In the genomic region with DNA sequence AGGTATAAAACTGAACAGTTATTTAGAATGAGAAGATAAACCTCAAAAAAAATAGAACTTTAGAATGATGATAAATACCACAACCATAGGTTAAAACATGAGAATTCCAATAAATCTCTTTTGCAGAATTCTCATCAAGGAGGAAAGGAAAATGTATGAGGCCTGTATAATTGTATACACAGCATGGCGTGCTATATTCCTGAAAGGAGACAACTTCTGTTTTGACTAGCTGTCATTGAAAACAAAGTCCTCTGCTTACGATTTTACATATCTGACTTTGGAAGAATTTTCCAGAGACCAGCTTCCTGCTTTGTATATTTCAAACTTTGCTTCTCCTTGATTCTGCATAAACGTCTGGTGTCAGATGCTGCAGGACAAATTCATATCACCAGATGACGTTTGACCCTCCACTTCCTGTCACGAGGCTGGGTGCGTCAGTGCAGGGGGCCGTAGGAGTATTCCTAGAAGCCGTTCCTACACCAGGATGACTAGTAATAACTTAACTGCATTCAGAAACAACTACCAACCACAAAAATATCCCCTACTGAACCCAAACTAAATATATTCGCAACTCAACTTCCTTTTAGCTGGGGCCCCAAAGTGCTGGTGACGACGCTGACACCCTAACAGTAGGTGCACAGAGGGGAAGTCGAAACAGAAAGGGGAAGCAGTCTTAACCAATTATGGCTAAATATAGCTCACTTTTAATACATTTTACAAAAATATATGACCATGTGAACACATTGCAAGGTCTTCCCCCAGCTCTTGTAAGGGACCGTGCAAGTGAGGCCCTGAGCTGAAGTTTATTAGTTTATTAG, we compare ENCODE assay signal across 8 cellular contexts.
DNase-seq lines count a peak whose midpoint lies in the region; ATAC-seq and TF ChIP-seq lines count a peak whose summit lies in the region.

No MANE protein-coding gene starts in this region.

- H3K4me3 Mint-ChIP-seq in naive thymus-derived CD4-positive, alpha-beta T cell = peak overlapping the region; percentile 60 to 89 (median 78)

- H2AFZ ChIP-seq in mammary epithelial cell (ENCODE audit: low read depth, low read length) = no peak overlapping the region

- peak overlapping the region; percentile 64 for H3K27ac ChIP-seq in naive thymus-derived CD4-positive, alpha-beta T cell (ENCODE audit: low read depth, low read length)
- H3K27ac ChIP-seq in upper lobe of left lung = peak overlapping the region; percentile 38 to 69 (median 59)
- no peak overlapping the region for H3K27ac ChIP-seq in mammary epithelial cell (ENCODE audit: insufficient read depth, low read depth, low read length)

- POLR2A ChIA-PET in naive thymus-derived CD4-positive, alpha-beta T cell (lab: Charles Lee) = no interaction called here

- dilution Hi-C loops in mammary epithelial cell (cut with HindIII; ENCODE audit: low sequenced_read_pairs) = no loop called here

- peaks cover 0 to 32% (median 0%) of the 10 kb centered on the region in 5 donors for H3K36me3 Mint-ChIP-seq in naive thymus-derived CD4-positive, alpha-beta T cell

- peak; percentile 95 for ATAC-seq in HG02759 (IDR thresholded peaks at IDR 0.05; ENCODE audit: unreplicated experiment)
- peak; percentile 93 for ATAC-seq in naive thymus-derived CD4-positive, alpha-beta T cell
- peak; percentile 79 to 82 for ATAC-seq in upper lobe of left lung (ENCODE audit: low FRiP score in 2 of 2)

- no peaks in the 10 kb centered on the region for H4K20me1 ChIP-seq in mammary epithelial cell (ENCODE audit: insufficient read depth, low read length)

- DNase-seq in GM13977 (ENCODE audit: low spot score) (peak; percentile 67), OCI-M1 (lab: John Stamatoyannopoulos, UW) (peak; percentile 83), upper lobe of left lung (peak in 1 of 2 donors; percentile 71), NCI-H345 (lab: John Stamatoyannopoulos, UW) (no peak), mammary epithelial cell (no peak)
- peak; percentile 63 for DNase-seq in activated T-helper 9 cell treated with anti-CD3 and anti-CD28 coated beads, Interleukin-2, amount 50 U/mL, for 16 hours (ENCODE audit: low read depth)
- peak; percentile 27 to 85 (median 64) for DNase-seq in naive thymus-derived CD4-positive, alpha-beta T cell

- no peaks in the 10 kb centered on the region for H3K9me3 ChIP-seq in naive thymus-derived CD4-positive, alpha-beta T cell (ENCODE audit: control insufficient read depth in 2 of 3, low read length in 3 of 3)
- H3K9me3 ChIP-seq in upper lobe of left lung (no peaks in the 10 kb centered on the region), mammary epithelial cell (replicated peaks; ENCODE audit: insufficient read depth, low read length) (no peaks in the 10 kb centered on the region)

- intact Hi-C loops in naive thymus-derived CD4-positive, alpha-beta T cell (cut with micrococcal nuclease) = loop anchor here in 1 of 2 donors (1.0 to 10.0 kb wide), 4 partner anchors 61 to 1766 kb away; a partner anchor contains a TSS
- intact Hi-C loops in mammary epithelial cell (cut with micrococcal nuclease) = no loop called here

- TF ChIP-seq CTCF in GM13977 (IDR thresholded peaks at IDR 0.05; ENCODE audit: extremely low read depth, insufficient read depth, missing control alignments) (no peak), upper lobe of left lung (IDR thresholded peaks at IDR 0.05) (no peak), mammary epithelial cell (conservative IDR thresholded peaks at IDR 0.05 in 1 of 2, IDR thresholded peaks at IDR 0.05 in 1 of 2; ENCODE audit: extremely low read depth in 1 of 2, insufficient read depth in 1 of 2, low read depth in 1 of 2, low read length in 2 of 2) (no peak)

- peaks cover 0 to 6% (median 0%) of the 10 kb centered on the region in 5 donors for H3K27me3 Mint-ChIP-seq in naive thymus-derived CD4-positive, alpha-beta T cell

- H3K4me3 ChIP-seq in naive thymus-derived CD4-positive, alpha-beta T cell (ENCODE audit: low read length) = peak overlapping the region; percentile 50
- H3K4me3 ChIP-seq in upper lobe of left lung = no peak overlapping the region
- no peak overlapping the region for H3K4me3 ChIP-seq in mammary epithelial cell (replicated peaks in 1 of 3; ENCODE audit: insufficient read depth in 1 of 3, low read depth in 2 of 3, low read length in 3 of 3)

- in situ Hi-C loops in GM13977 (cut with MboI; ENCODE audit: low pct_unique_long_range_greater_than_20kb, low sequenced_read_pairs, unreplicated experiment) = no loop called here
- in situ Hi-C loops in mammary epithelial cell (cut with MboI; ENCODE audit: low sequenced_read_pairs in 2 of 2) = no loop called here

- peak in 3 of 4 donors; percentile 13 to 69 (median 63) for TF ChIP-seq EP300 in upper lobe of left lung (IDR thresholded peaks at IDR 0.05)

- no peaks in the 10 kb centered on the region for H3K36me3 ChIP-seq in naive thymus-derived CD4-positive, alpha-beta T cell (ENCODE audit: control insufficient read depth in 2 of 3, insufficient read depth in 3 of 3, low read length in 3 of 3)
- H3K36me3 ChIP-seq in upper lobe of left lung (no peaks in the 10 kb centered on the region), mammary epithelial cell (ENCODE audit: insufficient read depth, low read length) (no peaks in the 10 kb centered on the region)

- no peak overlapping the region for H3K4me2 ChIP-seq in mammary epithelial cell (ENCODE audit: insufficient read depth, low read depth, low read length)

- BruUV-seq in mammary epithelial cell (replicated peaks; lab: Mats Ljungman, UMichigan) = no TSS peak

- H3K79me2 ChIP-seq in mammary epithelial cell (ENCODE audit: insufficient read depth, low read length) = no peaks in the 10 kb centered on the region

- H3K9ac ChIP-seq in mammary epithelial cell (ENCODE audit: insufficient read depth, low read length) = no peak overlapping the region

- H3K9me3 Mint-ChIP-seq in naive thymus-derived CD4-positive, alpha-beta T cell = peaks cover 0 to 18% (median 5%) of the 10 kb centered on the region in 11 donors

- H3K4me1 Mint-ChIP-seq in naive thymus-derived CD4-positive, alpha-beta T cell = peaks cover 10 to 35% (median 22%) of the 10 kb centered on the region in 7 donors

- peak overlapping the region; percentile 84 to 99 (median 94) for H3K27ac Mint-ChIP-seq in naive thymus-derived CD4-positive, alpha-beta T cell

- TF ChIP-seq POLR2A in upper lobe of left lung (IDR thresholded peaks at IDR 0.05) = no peak

- no peaks in the 10 kb centered on the region for H3K27me3 ChIP-seq in naive thymus-derived CD4-positive, alpha-beta T cell (ENCODE audit: control insufficient read depth in 2 of 2, insufficient read depth in 2 of 2, low read length in 2 of 2)
- H3K27me3 ChIP-seq in upper lobe of left lung = no peaks in the 10 kb centered on the region
- H3K27me3 ChIP-seq in mammary epithelial cell (ENCODE audit: insufficient read depth, low read length) = no peaks in the 10 kb centered on the region

- WGBS in upper lobe of left lung, 2 donors = 40 to 49% methylated on average over 13 of the region's 13 CpGs
- WGBS in mammary epithelial cell (ENCODE audit: low coverage, missing lambda C conversion rate) = 94% methylated on average over 13 of the region's 13 CpGs

- CTCF ChIA-PET in naive thymus-derived CD4-positive, alpha-beta T cell (lab: Charles Lee) = no interaction called here
- CTCF ChIA-PET in mammary epithelial cell (lab: Charles Lee; ENCODE audit: low non-redundant PET) = no interaction called here

- peaks cover 7 to 13% of the 10 kb centered on the region in 2 donors for H3K4me1 ChIP-seq in naive thymus-derived CD4-positive, alpha-beta T cell (ENCODE audit: control insufficient read depth in 2 of 2, insufficient read depth in 2 of 2, low read length in 2 of 2)
- H3K4me1 ChIP-seq in upper lobe of left lung = peaks cover 4 to 14% (median 9%) of the 10 kb centered on the region in 4 donors
- H3K4me1 ChIP-seq in mammary epithelial cell (ENCODE audit: insufficient read depth, low read length) = peaks cover 26% of the 10 kb centered on the region

Comparison
In these comparisons a context has a peak if more than half of its experiments do, and no peak if none do; other contexts are left out.
1. DNase-seq: peak in GM13977 (single experiment), OCI-M1 (single experiment), activated T-helper 9 cell treated with anti-CD3 and anti-CD28 coated beads, Interleukin-2, amount 50 U/mL, for 16 hours (single experiment) and naive thymus-derived CD4-positive, alpha-beta T cell (9 of 9); none in NCI-H345 (single experiment) and mammary epithelial cell (single experiment).
2. Peak in every context shown above with its lines, with median percentiles within 50 percentile points of each other: ATAC-seq.